ENCODE assay signal across 22 cellular contexts in genomic region chr19:58368561-58369360, GRCh38. TPM values are rescaled to one million over a fixed set of nuclear protein-coding genes. Genes with fewer than 3 reads are reported as not detected.
DNase-seq lines count a peak whose midpoint lies in the region; ATAC-seq and TF ChIP-seq lines count a peak whose summit lies in the region.
"Had no signal": no experiment of that assay in that cellular context is flagged by ENCODE, and none has a peak within 500 bp of the region (broad histone marks: within the 10 kb centered on the region; RNA-seq: fewer than 3 reads in every experiment).

No MANE protein-coding gene starts in this region.

- no peaks in the 10 kb centered on the region for H3K9me3 Mint-ChIP-seq in Caco-2 (ENCODE audit: unreplicated experiment)
- no peaks in the 10 kb centered on the region for H3K9me3 Mint-ChIP-seq in WTC11
- H3K9me3 Mint-ChIP-seq in activated CD4-positive, alpha-beta T cell treated with anti-CD3 and anti-CD28 coated beads, Interleukin-2, amount 10 ng/mL, durations not matched to agents 24 days and 14 days, result no peaks in the 10 kb centered on the region
- no peaks in the 10 kb centered on the region for H3K9me3 Mint-ChIP-seq in T-helper 2 cell treated with Interferon-gamma antibody and Interleukin-4, amounts not matched to agents 5 μg/mL and 100 μg/mL, for 36 hours

- CTCF ChIA-PET in Caco-2 (lab: Charles Lee), result no interaction called here
- CTCF ChIA-PET in WTC11 (lab: Charles Lee), result interaction anchor here (0.6 kb wide), 1 partner anchor 694 kb away, joined by 5 read pairs; no protein-coding TSS in a partner anchor

- no peaks in the 10 kb centered on the region for H3K9me3 ChIP-seq in Caco-2
- H3K9me3 ChIP-seq: HAP-1 had no signal

- DNase-seq in Right ventricle myocardium inferior (ENCODE audit: missing footprints), result peak; percentile 54
- no peak for DNase-seq in cardiac septum (ENCODE audit: low spot score)
- DNase-seq in Caco-2, result no peak
- DNase-seq in WTC11 (ENCODE audit: low spot score), result no peak
- peak; percentile 57 for DNase-seq in sciatic nerve (ENCODE audit: low spot score)
- DNase-seq in activated CD4-positive, alpha-beta T cell treated with anti-CD3 and anti-CD28 coated beads, Interleukin-2, amount 10 ng/mL, durations not matched to agents 24 days and 14 days, result no peak
- no peak for DNase-seq in T-helper 2 cell treated with Interferon-gamma antibody and Interleukin-4, amounts not matched to agents 5 μg/mL and 100 μg/mL, for 36 hours (ENCODE audit: low spot score)
- no peak for DNase-seq in 8988T
- DNase-seq: HFFc6, IMR-90, MM.1S, NCI-H1417, NCI-H1694 treated with DMSO at 0.1 percent for 48 hours, NCI-H2081, NCI-H2171, NCI-H226, NCI-H510A, NCI-H69, SIG-M5 had no signal

- no peaks in the 10 kb centered on the region for H3K27me3 ChIP-seq in Caco-2 (replicated peaks; ENCODE audit: control insufficient read depth, insufficient read depth, low read length)

- TF ChIP-seq CTCF in Caco-2 (IDR thresholded peaks at IDR 0.05; ENCODE audit: insufficient read depth in 1 of 2, low read depth in 1 of 2, low read length in 1 of 2, severe bottlenecking in 1 of 2, unreplicated experiment in 1 of 2) (no peak), WTC11 (IDR thresholded peaks at IDR 0.05) (no peak)

- H3K27ac Mint-ChIP-seq in Caco-2 (ENCODE audit: unreplicated experiment) (peak overlapping the region; percentile 66), WTC11 (no peak overlapping the region)
- no peak overlapping the region for H3K27ac Mint-ChIP-seq in activated CD4-positive, alpha-beta T cell treated with anti-CD3 and anti-CD28 coated beads, Interleukin-2, amount 10 ng/mL, durations not matched to agents 24 days and 14 days
- H3K27ac Mint-ChIP-seq in T-helper 2 cell treated with Interferon-gamma antibody and Interleukin-4, amounts not matched to agents 5 μg/mL and 100 μg/mL, for 36 hours, result no peak overlapping the region
- H3K27ac Mint-ChIP-seq: HFFc6 had no signal

- peaks cover 6% of the 10 kb centered on the region for H3K36me3 Mint-ChIP-seq in Caco-2 (ENCODE audit: insufficient read depth, unreplicated experiment)
- no peaks in the 10 kb centered on the region for H3K36me3 Mint-ChIP-seq in WTC11
- H3K36me3 Mint-ChIP-seq in activated CD4-positive, alpha-beta T cell treated with anti-CD3 and anti-CD28 coated beads, Interleukin-2, amount 10 ng/mL, durations not matched to agents 24 days and 14 days (ENCODE audit: low read depth), result no peaks in the 10 kb centered on the region
- H3K36me3 Mint-ChIP-seq in T-helper 2 cell treated with Interferon-gamma antibody and Interleukin-4, amounts not matched to agents 5 μg/mL and 100 μg/mL, for 36 hours (ENCODE audit: low read depth), result no peaks in the 10 kb centered on the region

- ATAC-seq in Right ventricle myocardium inferior (no peak), WTC11 (peak; percentile 39), sciatic nerve (no peak)

- H3K4me3 Mint-ChIP-seq in Caco-2 (ENCODE audit: unreplicated experiment), result no peak overlapping the region
- H3K4me3 Mint-ChIP-seq in WTC11, result no peak overlapping the region
- H3K4me3 Mint-ChIP-seq in activated CD4-positive, alpha-beta T cell treated with anti-CD3 and anti-CD28 coated beads, Interleukin-2, amount 10 ng/mL, durations not matched to agents 24 days and 14 days, result no peak overlapping the region
- H3K4me3 Mint-ChIP-seq in T-helper 2 cell treated with Interferon-gamma antibody and Interleukin-4, amounts not matched to agents 5 μg/mL and 100 μg/mL, for 36 hours, result no peak overlapping the region
- H3K4me3 Mint-ChIP-seq: HFFc6 had no signal

- intact Hi-C loops in Right ventricle myocardium inferior (cut with DNase I), result no loop called here
- intact Hi-C loops in cardiac septum (cut with DNase I), result no loop called here
- intact Hi-C loops in Caco-2 (cut with micrococcal nuclease; ENCODE audit: unreplicated experiment), result no loop called here
- intact Hi-C loops in sciatic nerve (cut with DNase I), result no loop called here
- intact Hi-C loops in activated CD4-positive, alpha-beta T cell treated with anti-CD3 and anti-CD28 coated beads, Interleukin-2, amount 10 ng/mL, durations not matched to agents 24 days and 14 days (cut with micrococcal nuclease), result no loop called here

- no peaks in the 10 kb centered on the region for H3K4me1 ChIP-seq in Caco-2
- H3K4me1 ChIP-seq: HAP-1 had no signal

- H3K4me1 Mint-ChIP-seq in Caco-2 (ENCODE audit: low read depth, unreplicated experiment) (no peaks in the 10 kb centered on the region), WTC11 (peaks cover 2% of the 10 kb centered on the region; the same call in 1 of the 2 replicates)
- H3K4me1 Mint-ChIP-seq in activated CD4-positive, alpha-beta T cell treated with anti-CD3 and anti-CD28 coated beads, Interleukin-2, amount 10 ng/mL, durations not matched to agents 24 days and 14 days, result no peaks in the 10 kb centered on the region
- peaks cover 3% of the 10 kb centered on the region for H3K4me1 Mint-ChIP-seq in T-helper 2 cell treated with Interferon-gamma antibody and Interleukin-4, amounts not matched to agents 5 μg/mL and 100 μg/mL, for 36 hours (ENCODE audit: low read depth)

- H3K27me3 Mint-ChIP-seq in Caco-2 (ENCODE audit: insufficient read depth, unreplicated experiment) (no peaks in the 10 kb centered on the region), WTC11 (ENCODE audit: low read depth) (no peaks in the 10 kb centered on the region)
- no peaks in the 10 kb centered on the region for H3K27me3 Mint-ChIP-seq in activated CD4-positive, alpha-beta T cell treated with anti-CD3 and anti-CD28 coated beads, Interleukin-2, amount 10 ng/mL, durations not matched to agents 24 days and 14 days
- H3K27me3 Mint-ChIP-seq in T-helper 2 cell treated with Interferon-gamma antibody and Interleukin-4, amounts not matched to agents 5 μg/mL and 100 μg/mL, for 36 hours (ENCODE audit: low read depth), result no peaks in the 10 kb centered on the region

- BruUV-seq in Caco-2 (replicated peaks; lab: Mats Ljungman, UMichigan), result no TSS peak

- no peaks in the 10 kb centered on the region for H3K36me3 ChIP-seq in Caco-2 (ENCODE audit: control insufficient read depth, insufficient read depth, low read length)
- H3K36me3 ChIP-seq: HAP-1 had no signal

- no peak overlapping the region for H3K4me3 ChIP-seq in Caco-2 (ENCODE audit: low read depth, low read length)
- H3K4me3 ChIP-seq: HAP-1, SK-N-MC had no signal

- POLR2A ChIA-PET in Caco-2 (lab: Charles Lee) (no interaction called here), WTC11 (lab: Charles Lee) (no interaction called here)

TF ChIP-seq in WTC11, 78 proteins besides CTCF, POLR2A, EP300 and RAD21 (continues in another document):
- no peak for TF ChIP-seq AR (CRISPR knock-in tag; IDR thresholded peaks at IDR 0.05)
- no peak for TF ChIP-seq ZNF423 (CRISPR knock-in tag; IDR thresholded peaks at IDR 0.05)
- no peak for TF ChIP-seq FOXJ3 (CRISPR knock-in tag; IDR thresholded peaks at IDR 0.05; ENCODE audit: borderline replicate concordance)

RNA-seq across cellular contexts. Expression of gene ZNF497, which starts 6.2 kb away (rescaled TPM):
- total RNA-seq in Right ventricle myocardium inferior (0.19 TPM), cardiac septum (0.40 TPM), Caco-2 (2022) (1.6 and 1.7 TPM in 2 replicates), WTC11 (2021) (1.7 to 2.1 TPM (median 2.0 TPM) in 3 replicates), sciatic nerve (2.0 TPM)
- total RNA-seq in activated CD4-positive, alpha-beta T cell treated with anti-CD3 and anti-CD28 coated beads, Interleukin-2, amount 10 ng/mL, durations not matched to agents 24 days and 14 days, result 0.79 and 1.1 TPM in 2 replicates

RNA-seq across cellular contexts. Expression of gene ZNF837, which starts 12.1 kb away (rescaled TPM):
- total RNA-seq in Right ventricle myocardium inferior (0.22 TPM), cardiac septum (0.54 TPM), Caco-2 (2022) (2.2 and 2.3 TPM in 2 replicates), WTC11 (2021) (3.4 to 4.9 TPM (median 4.6 TPM) in 3 replicates), sciatic nerve (2.0 TPM)
- 0.89 and 1.1 TPM in 2 replicates for total RNA-seq in activated CD4-positive, alpha-beta T cell treated with anti-CD3 and anti-CD28 coated beads, Interleukin-2, amount 10 ng/mL, durations not matched to agents 24 days and 14 days

RNA-seq across cellular contexts. Expression of gene A1BG, which starts 15.5 kb away (rescaled TPM):
- total RNA-seq in Right ventricle myocardium inferior (3.9 TPM), cardiac septum (5.2 TPM), Caco-2 (2022) (1.6 and 2.8 TPM in 2 replicates), WTC11 (2021) (22.6 to 24.3 TPM (median 23.4 TPM) in 3 replicates), sciatic nerve (13.3 TPM)
- 7.6 and 7.7 TPM in 2 replicates for total RNA-seq in activated CD4-positive, alpha-beta T cell treated with anti-CD3 and anti-CD28 coated beads, Interleukin-2, amount 10 ng/mL, durations not matched to agents 24 days and 14 days

RNA-seq across cellular contexts. Expression of gene RPS5, which starts 18.3 kb away (rescaled TPM):
- 551 TPM for total RNA-seq in Right ventricle myocardium inferior
- total RNA-seq in cardiac septum, result 394 TPM
- 1,436 and 1,611 TPM in 2 replicates for total RNA-seq in Caco-2 (2022)
- total RNA-seq in WTC11 (2021), result 1,498 to 1,502 TPM (median 1,501 TPM) in 3 replicates
- 572 TPM for total RNA-seq in sciatic nerve
- 1,286 and 1,288 TPM in 2 replicates for total RNA-seq in activated CD4-positive, alpha-beta T cell treated with anti-CD3 and anti-CD28 coated beads, Interleukin-2, amount 10 ng/mL, durations not matched to agents 24 days and 14 days

RNA-seq across cellular contexts. Expression of gene RNF225, which starts 26.7 kb away (rescaled TPM):
- total RNA-seq in Right ventricle myocardium inferior, result not detected
- total RNA-seq in cardiac septum, result not detected
- total RNA-seq in Caco-2 (2022), result 0.73 and 1.3 TPM in 2 replicates
- 1.1 to 1.8 TPM (median 1.5 TPM) in 3 replicates for total RNA-seq in WTC11 (2021)
- total RNA-seq in sciatic nerve, result not detected
- 0.54 and 1.1 TPM in 2 replicates for total RNA-seq in activated CD4-positive, alpha-beta T cell treated with anti-CD3 and anti-CD28 coated beads, Interleukin-2, amount 10 ng/mL, durations not matched to agents 24 days and 14 days
- total RNA-seq: A172, IMR-90 had no signal

Comparison
In these comparisons a context has a peak if more than half of its experiments do, and no peak if none do; other contexts are left out.
1. DNase-seq: peak in Right ventricle myocardium inferior (single experiment) and sciatic nerve (single experiment); none in cardiac septum (single experiment), Caco-2 (0 of 2), WTC11 (single experiment), activated CD4-positive, alpha-beta T cell treated with anti-CD3 and anti-CD28 coated beads, Interleukin-2, amount 10 ng/mL, durations not matched to agents 24 days and 14 days (single experiment), T-helper 2 cell treated with Interferon-gamma antibody and Interleukin-4, amounts not matched to agents 5 μg/mL and 100 μg/mL, for 36 hours (single experiment) and 8988T (single experiment).